1 cellular context compared by ENCODE assay signal in the genomic region with DNA sequence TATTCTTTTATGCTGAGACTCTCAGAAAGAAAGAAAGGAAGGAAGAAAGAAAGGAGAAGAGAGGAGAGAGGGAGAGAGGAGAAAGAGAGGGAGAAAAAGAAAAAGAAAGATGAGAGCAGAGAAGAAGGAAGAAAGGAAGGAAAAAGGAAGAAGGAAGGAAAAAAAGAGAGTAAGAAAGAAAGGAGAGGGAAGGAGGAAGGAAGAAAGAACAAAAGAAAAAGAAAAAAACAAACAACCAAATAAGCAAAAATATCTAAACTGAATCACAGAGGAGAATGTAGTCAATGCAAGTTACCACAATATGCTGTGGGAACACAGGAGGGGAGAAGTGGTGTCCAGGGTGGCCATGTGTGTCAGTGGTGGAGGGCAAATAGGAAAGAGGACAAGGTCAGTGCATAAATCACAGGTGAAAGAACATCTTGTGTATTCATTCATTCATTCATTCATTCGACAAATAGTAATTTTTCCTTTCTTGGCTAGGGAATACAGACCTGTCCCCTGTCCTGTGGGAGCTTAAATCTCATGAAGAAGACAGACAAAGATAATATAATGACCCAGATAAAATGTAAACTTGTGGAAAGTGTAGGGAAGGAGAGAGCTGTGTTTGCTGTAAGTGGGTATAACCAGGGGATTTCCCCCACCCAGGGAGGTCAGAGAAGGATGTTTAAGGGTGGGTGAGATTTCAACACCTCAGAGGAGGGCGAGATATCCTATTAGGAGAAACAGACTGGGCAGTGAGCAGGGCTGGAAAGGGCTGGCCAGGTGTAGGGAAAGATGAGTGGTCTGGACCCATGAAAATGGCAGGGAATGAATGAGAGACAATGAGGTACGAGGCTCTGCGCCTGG.
TF ChIP-seq lines count a peak whose summit lies in the region.

No MANE protein-coding gene starts in this region.

TF ChIP-seq in K562, 482 proteins besides CTCF, POLR2A, EP300 and RAD21 (continued from another document):
- TF ChIP-seq ZBTB43 (CRISPR knock-in tag; IDR thresholded peaks at IDR 0.05) (no peak), BCLAF1 (IDR thresholded peaks at IDR 0.05; ENCODE audit: borderline replicate concordance in 1 of 2, control insufficient read depth in 1 of 2, low read depth in 2 of 2, low read length in 1 of 2) (no peak), USF1 (CRISPR knock-in tag; IDR thresholded peaks at IDR 0.05) (no peak), ZNF184 (CRISPR knock-in tag; IDR thresholded peaks at IDR 0.05) (no peak), CBFA2T3 (IDR thresholded peaks at IDR 0.05) (0 out of 2 replicates have a peak, but pooled peaks have one; percentile 1), RBM17 (IDR thresholded peaks at IDR 0.05; ENCODE audit: borderline replicate concordance, low read depth, low read length) (no peak), HBP1 (CRISPR knock-in tag; IDR thresholded peaks at IDR 0.05) (no peak), ZNF778 (CRISPR knock-in tag; IDR thresholded peaks at IDR 0.05) (no peak), TAL1 (IDR thresholded peaks at IDR 0.05) (no peak), NFATC3 (IDR thresholded peaks at IDR 0.05) (no peak), PHF21A (IDR thresholded peaks at IDR 0.05; ENCODE audit: borderline replicate concordance, low read depth) (no peak), ERF (CRISPR knock-in tag; IDR thresholded peaks at IDR 0.05) (no peak), ZNF707 (CRISPR knock-in tag; conservative IDR thresholded peaks at IDR 0.05) (no peak)
- TF ChIP-seq, protein P1, sequence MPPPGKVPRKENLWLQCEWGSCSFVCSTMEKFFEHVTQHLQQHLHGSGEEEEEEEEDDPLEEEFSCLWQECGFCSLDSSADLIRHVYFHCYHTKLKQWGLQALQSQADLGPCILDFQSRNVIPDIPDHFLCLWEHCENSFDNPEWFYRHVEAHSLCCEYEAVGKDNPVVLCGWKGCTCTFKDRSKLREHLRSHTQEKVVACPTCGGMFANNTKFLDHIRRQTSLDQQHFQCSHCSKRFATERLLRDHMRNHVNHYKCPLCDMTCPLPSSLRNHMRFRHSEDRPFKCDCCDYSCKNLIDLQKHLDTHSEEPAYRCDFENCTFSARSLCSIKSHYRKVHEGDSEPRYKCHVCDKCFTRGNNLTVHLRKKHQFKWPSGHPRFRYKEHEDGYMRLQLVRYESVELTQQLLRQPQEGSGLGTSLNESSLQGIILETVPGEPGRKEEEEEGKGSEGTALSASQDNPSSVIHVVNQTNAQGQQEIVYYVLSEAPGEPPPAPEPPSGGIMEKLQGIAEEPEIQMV (tag; conservative IDR thresholded peaks at IDR 0.05; ENCODE audit: low read depth): peak; percentile 47; the same call in 1 of the 2 replicates
